Comparison of ENCODE assay signal across 8 cellular contexts in genomic region chr5:134140530-134141201, GRCh38. TPM values are rescaled to one million over a fixed set of nuclear protein-coding genes. Genes with fewer than 3 reads are reported as not detected.
DNase-seq lines count a peak whose midpoint lies in the region; ATAC-seq, FAIRE-seq and TF ChIP-seq lines count a peak whose summit lies in the region.

No MANE protein-coding gene starts in this region.

- POLR2A ChIA-PET in endothelial cell of umbilical vein (lab: Charles Lee) = interaction anchor here (0.6 to 1.1 kb wide), 2 partner anchors 37 to 101 kb away, joined by 3 to 5 read pairs; no protein-coding TSS in a partner anchor

- no peak for TF ChIP-seq EP300 in transverse colon (IDR thresholded peaks at IDR 0.05; ENCODE audit: low read depth)

- peaks cover 3% of the 10 kb centered on the region for H3K36me3 Mint-ChIP-seq in mesothelial cell of epicardium

- intact Hi-C loops in endothelial cell of umbilical vein (cut with micrococcal nuclease) = loop anchor here (1.0 kb wide), 2 partner anchors 38 to 101 kb away; no protein-coding TSS in a partner anchor
- intact Hi-C loops in transverse colon (cut with DNase I; ENCODE audit: low total_unique reads) = no loop called here

- no peak overlapping the region for H2AFZ ChIP-seq in endothelial cell of umbilical vein (ENCODE audit: low read depth, low read length)

- no peak overlapping the region for H3K4me2 ChIP-seq in endothelial cell of umbilical vein (ENCODE audit: insufficient read depth, low read length)

- no peak for TF ChIP-seq POLR2A in endothelial cell of umbilical vein (IDR thresholded peaks at IDR 0.05; ENCODE audit: low read depth, low read length)
- TF ChIP-seq POLR2A in transverse colon (IDR thresholded peaks at IDR 0.05) = no peak

- peak overlapping the region; percentile 32 for H3K27ac Mint-ChIP-seq in mesothelial cell of epicardium

- no peaks in the 10 kb centered on the region for H3K9me3 Mint-ChIP-seq in mesothelial cell of epicardium

- peaks cover 18% of the 10 kb centered on the region for H3K4me1 Mint-ChIP-seq in mesothelial cell of epicardium

- no peaks in the 10 kb centered on the region for H3K9me1 ChIP-seq in endothelial cell of umbilical vein (replicated peaks; ENCODE audit: control insufficient read depth, extremely low read depth, insufficient read depth, low read length)

- WGBS in transverse colon (ENCODE audit: low coverage in 1 of 2), 2 donors = 41% methylated on average over 8 of the region's 8 CpGs; no CpG with 5 or more reads in 1 of the 2 donors

- H3K4me1 ChIP-seq in endothelial cell of umbilical vein (ENCODE audit: control insufficient read depth, extremely low read depth, insufficient read depth, low read length) (no peaks in the 10 kb centered on the region), transverse colon (peaks cover 0 to 6% (median 3%) of the 10 kb centered on the region in 4 donors)

- H3K27me3 ChIP-seq in GM06990 (replicated peaks; ENCODE audit: control insufficient read depth, insufficient read depth, low read length) (no peaks in the 10 kb centered on the region), endothelial cell of umbilical vein (ENCODE audit: control insufficient read depth in 2 of 2, insufficient read depth in 2 of 2, low read length in 2 of 2) (no peaks in the 10 kb centered on the region), transverse colon (no peaks in the 10 kb centered on the region)

- no peak overlapping the region for H3K27ac ChIP-seq in endothelial cell of umbilical vein (ENCODE audit: insufficient read depth, low read depth, low read length)
- no peak overlapping the region for H3K27ac ChIP-seq in transverse colon

- BruUV-seq in endothelial cell of umbilical vein (replicated peaks; lab: Mats Ljungman, UMichigan) = no TSS peak

- ATAC-seq in HG02938 (IDR thresholded peaks at IDR 0.05; ENCODE audit: unreplicated experiment) (peak; percentile 53), GM21367 (IDR thresholded peaks at IDR 0.05; ENCODE audit: unreplicated experiment) (no peak)

- no peaks in the 10 kb centered on the region for H3K27me3 Mint-ChIP-seq in mesothelial cell of epicardium (ENCODE audit: low read depth)

- H3K4me3 ChIP-seq in GM06990 (replicated peaks; ENCODE audit: low read depth, low read length) = no peak overlapping the region
- no peak overlapping the region for H3K4me3 ChIP-seq in endothelial cell of umbilical vein (replicated peaks in 1 of 3; ENCODE audit: insufficient read depth in 1 of 3, low read depth in 1 of 3, low read length in 3 of 3)
- no peak overlapping the region for H3K4me3 ChIP-seq in transverse colon

- no peaks in the 10 kb centered on the region for H3K9me3 ChIP-seq in endothelial cell of umbilical vein (replicated peaks; ENCODE audit: control insufficient read depth, insufficient read depth, low read length)
- H3K9me3 ChIP-seq in transverse colon = no peaks in the 10 kb centered on the region

- H3K4me3 Mint-ChIP-seq in mesothelial cell of epicardium = no peak overlapping the region

- DNase-seq in GM06990 (ENCODE audit: extremely low read depth, insufficient read length) = peak; percentile 51
- peak; percentile 10 for DNase-seq in NCI-H526 treated with DMSO at 0.1 percent for 48 hours (lab: John Stamatoyannopoulos, UW)
- DNase-seq in activated CD4-positive, alpha-beta T cell treated with anti-CD3 and anti-CD28 coated beads, Interleukin-2, amount 50 U/mL, for 1 hour = peak; percentile 60
- peak; percentile 63 for DNase-seq in endothelial cell of umbilical vein (ENCODE audit: low read depth, low spot score)
- DNase-seq in mesothelial cell of epicardium (ENCODE audit: low spot score in 2 of 2, unreplicated experiment in 2 of 2) = peak in 1 of 2 experiments; percentile 71
- DNase-seq in transverse colon = peak; percentile 81

- in situ Hi-C loops in transverse colon (cut with MboI; ENCODE audit: low pct_ligation_motif_present in 1 of 4, low pct_unique_long_range_greater_than_20kb in 1 of 4, low sequenced_read_pairs in 3 of 4) = loop anchor here (5.0 to 10.0 kb wide), 4 partner anchors 46 to 106 kb away; no protein-coding TSS in a partner anchor

- dilution Hi-C loops in endothelial cell of umbilical vein (cut with MboI; ENCODE audit: extremely low pct_ligation_motif_present, low sequenced_read_pairs) = no loop called here

- no peak overlapping the region for H3K9ac ChIP-seq in endothelial cell of umbilical vein (replicated peaks; ENCODE audit: extremely low read depth, insufficient read depth, low read length)

- FAIRE-seq in endothelial cell of umbilical vein (lab: Jason Lieb, UNC) = peak; percentile 80

- H3K79me2 ChIP-seq in endothelial cell of umbilical vein (ENCODE audit: control insufficient read depth, insufficient read depth, low read length) = peaks cover 7% of the 10 kb centered on the region

- H3K36me3 ChIP-seq in GM06990 (ENCODE audit: control insufficient read depth, insufficient read depth, low read length) = peaks cover 31% of the 10 kb centered on the region
- H3K36me3 ChIP-seq in endothelial cell of umbilical vein (ENCODE audit: control insufficient read depth in 2 of 2, extremely low read depth in 1 of 2, insufficient read depth in 2 of 2, low read length in 2 of 2) = peaks cover 3 to 30% of the 10 kb centered on the region in 2 experiments
- peaks cover 0 to 9% (median 1%) of the 10 kb centered on the region in 4 donors for H3K36me3 ChIP-seq in transverse colon

- TF ChIP-seq CTCF in GM06990 (IDR thresholded peaks at IDR 0.05; ENCODE audit: insufficient read depth, low read length, poor library complexity, severe bottlenecking) (peak; percentile 77), endothelial cell of umbilical vein (IDR thresholded peaks at IDR 0.05; ENCODE audit: extremely low read depth in 1 of 2, insufficient read depth in 1 of 2, low read depth in 1 of 2, low read length in 2 of 2) (peak; percentile 75 to 82), mesothelial cell of epicardium (IDR thresholded peaks at IDR 0.05; ENCODE audit: unreplicated experiment) (peak; percentile 71), transverse colon (IDR thresholded peaks at IDR 0.05) (peak; percentile 67 to 79 (median 76))

- no peaks in the 10 kb centered on the region for H4K20me1 ChIP-seq in endothelial cell of umbilical vein (replicated peaks; ENCODE audit: control insufficient read depth, extremely low read depth, insufficient read depth, low read length)

- CTCF ChIA-PET in endothelial cell of umbilical vein (lab: Charles Lee) = interaction anchor here (0.6 to 15.2 kb wide), 21 partner anchors 10 to 149 kb away, joined by 3 to 517 read pairs (median 6); partner anchors contain the start of gene TCF7

TF ChIP-seq in endothelial cell of umbilical vein, 7 proteins besides CTCF, POLR2A, EP300 and RAD21:
- TF ChIP-seq GATA2 (IDR thresholded peaks at IDR 0.05; ENCODE audit: insufficient read depth, insufficient read length, low read depth, low read length) (no peak), MAX (IDR thresholded peaks at IDR 0.05; ENCODE audit: insufficient read depth, insufficient read length) (no peak), POLR2AphosphoS5 (IDR thresholded peaks at IDR 0.05; ENCODE audit: insufficient read depth, low read depth, low read length) (no peak), FOS (IDR thresholded peaks at IDR 0.05; ENCODE audit: borderline replicate concordance, insufficient read depth, low read length) (no peak), MYC (IDR thresholded peaks at IDR 0.05; ENCODE audit: low read depth, low read length) (no peak), JUN (IDR thresholded peaks at IDR 0.05; ENCODE audit: borderline replicate concordance, insufficient read depth, insufficient read length, low read depth) (no peak), EZH2 (IDR thresholded peaks at IDR 0.05; ENCODE audit: borderline replicate concordance, low read depth, low read length, severe bottlenecking) (no peak)

RNA-seq across cellular contexts. Expression of gene TCF7, which starts 26.2 kb away (rescaled TPM):
- total RNA-seq in endothelial cell of umbilical vein (2.3 and 2.5 TPM in 2 replicates), mesothelial cell of epicardium (7.5 to 9.0 TPM (median 8.0 TPM) in 3 replicates), transverse colon (1 to 10 TPM in 3 of 4 donors, under 1 TPM in 1; 0.60 to 7.1 (median 3.1) TPM)
- 1.5 and 1.8 TPM in 2 replicates for polyA plus RNA-seq in endothelial cell of umbilical vein
- 2.0 and 2.1 TPM in 2 replicates for polyA plus RNA-seq in endothelial cell of umbilical vein (2011; cell fraction: cytosol; rRNA removed)
- polyA plus RNA-seq in endothelial cell of umbilical vein (2011; cell fraction: nucleus; rRNA removed) = 2.2 and 2.3 TPM in 2 replicates
- 2.2 and 2.6 TPM in 2 replicates for polyA plus RNA-seq in endothelial cell of umbilical vein (2012)
- 2.7 and 6.1 TPM in 2 replicates for polyA minus RNA-seq in endothelial cell of umbilical vein
- not detected for polyA minus RNA-seq in endothelial cell of umbilical vein (2011; cell fraction: cytosol; rRNA and poly(A)+ RNA removed)
- 2.5 and 2.6 TPM in 2 replicates for polyA minus RNA-seq in endothelial cell of umbilical vein (2011; cell fraction: nucleus; rRNA and poly(A)+ RNA removed)

RNA-seq across cellular contexts. Expression of gene SKP1, which starts 36.1 kb away (rescaled TPM):
- total RNA-seq in endothelial cell of umbilical vein (311 and 320 TPM in 2 replicates), mesothelial cell of epicardium (342 to 352 TPM (median 344 TPM) in 3 replicates), transverse colon (100 to 1,000 TPM in 3 of 4 donors, 10 to 100 TPM in 1; 32.6 to 224 (median 170) TPM)
- polyA plus RNA-seq in endothelial cell of umbilical vein = 136 and 214 TPM in 2 replicates
- polyA plus RNA-seq in endothelial cell of umbilical vein (2011; cell fraction: cytosol; rRNA removed) = 328 and 349 TPM in 2 replicates
- polyA plus RNA-seq in endothelial cell of umbilical vein (2011; cell fraction: nucleus; rRNA removed) = 166 and 214 TPM in 2 replicates
- polyA plus RNA-seq in endothelial cell of umbilical vein (2012) = 542 and 646 TPM in 2 replicates
- polyA minus RNA-seq in endothelial cell of umbilical vein = 140 and 142 TPM in 2 replicates
- polyA minus RNA-seq in endothelial cell of umbilical vein (2011; cell fraction: cytosol; rRNA and poly(A)+ RNA removed) = 93.9 TPM
- 72.8 and 81.6 TPM in 2 replicates for polyA minus RNA-seq in endothelial cell of umbilical vein (2011; cell fraction: nucleus; rRNA and poly(A)+ RNA removed)
